ENCODE assay signal across 26 cellular contexts in genomic region chr6:161132384-161132783, GRCh38.
"Had no signal": no experiment of that assay in that cellular context is flagged by ENCODE, and none has a peak within 500 bp of the region (broad histone marks: within the 10 kb centered on the region; RNA-seq: fewer than 3 reads in every experiment).

No MANE protein-coding gene starts in this region.

- H3K27ac Mint-ChIP-seq: nephron; progenitor cell of endocrine pancreas; stimulated activated naive CD8-positive, alpha-beta T cell treated with anti-CD3 and anti-CD28 coated beads, Interleukin-15, Interleukin-2, amounts not matched to agents 100 ng/mL and 50 ng/mL, for 24 hours had no signal

- H3K27ac ChIP-seq: epithelial cell of prostate, foreskin keratinocyte, gastroesophageal sphincter, hepatocyte, left lung, neutrophil, parathyroid adenoma, right lobe of liver, thoracic aorta, tibial nerve, upper lobe of left lung had no signal

- H3K27me3 Mint-ChIP-seq: naive thymus-derived CD4-positive, alpha-beta T cell; progenitor cell of endocrine pancreas; stimulated activated naive B cell treated with anti-CD40 and anti-IgM and Interleukin-4, amounts not matched to agents 10 μg/mL and 1 μg/mL and 100 μg/mL, for 72 hours; stimulated activated naive CD8-positive, alpha-beta T cell treated with anti-CD3 and anti-CD28 coated beads, Interleukin-15, Interleukin-2, amounts not matched to agents 100 ng/mL and 50 ng/mL, for 24 hours had no signal

- H3K4me1 ChIP-seq: foreskin keratinocyte, gastroesophageal sphincter, left lung, parathyroid adenoma, right lobe of liver, upper lobe of left lung had no signal

- H3K9me3 Mint-ChIP-seq: stimulated activated naive B cell treated with anti-CD40 and anti-IgM and Interleukin-4, amounts not matched to agents 10 μg/mL and 1 μg/mL and 100 μg/mL, for 72 hours; stimulated activated naive CD8-positive, alpha-beta T cell treated with anti-CD3 and anti-CD28 coated beads, Interleukin-15, Interleukin-2, amounts not matched to agents 100 ng/mL and 50 ng/mL, for 24 hours had no signal

- DNase-seq: cortex of kidney; foreskin keratinocyte; heart left ventricle; left cardiac atrium; left lung; mesendoderm; midbrain; naive thymus-derived CD4-positive, alpha-beta T cell; right lobe of liver; small intestine; stimulated activated CD4-positive, alpha-beta T cell treated with anti-CD3 and anti-CD28 coated beads, Interleukin-15, amount 100 ng/mL, for 24 hours; stimulated activated CD4-positive, alpha-beta T cell treated with anti-CD3 and anti-CD28 coated beads, Interleukin-2, amount 100 ng/mL, for 48 hours; stimulated activated naive B cell treated with anti-CD40 and anti-IgM and Interleukin-4, amounts not matched to agents 10 μg/mL and 1 μg/mL and 100 μg/mL, for 72 hours had no signal

- H3K4me2 ChIP-seq: hepatocyte had no signal

- ATAC-seq: esophagus mucosa; foreskin keratinocyte; gastroesophageal sphincter; heart left ventricle; left cardiac atrium; left lung; naive thymus-derived CD4-positive, alpha-beta T cell; right lobe of liver; stimulated activated naive B cell treated with anti-CD40 and anti-IgM and Interleukin-4, amounts not matched to agents 10 μg/mL and 1 μg/mL and 100 μg/mL, for 72 hours had no signal

- H3K4me3 ChIP-seq: gastroesophageal sphincter, heart left ventricle, hepatocyte, left lung, right lobe of liver, thoracic aorta, tibial nerve, upper lobe of left lung had no signal

- H3K79me2 ChIP-seq: hepatocyte, parathyroid adenoma had no signal

- H3K36me3 ChIP-seq: right lobe of liver had no signal

- FAIRE-seq: small intestine, urothelium cell line had no signal

- H3K27me3 ChIP-seq: foreskin keratinocyte, gastroesophageal sphincter, heart left ventricle, hepatocyte, left lung, neutrophil, right lobe of liver, tibial nerve, upper lobe of left lung had no signal

- H3K9ac ChIP-seq: parathyroid adenoma had no signal

- H3K4me3 Mint-ChIP-seq: naive thymus-derived CD4-positive, alpha-beta T cell; nephron; stimulated activated naive B cell treated with anti-CD40 and anti-IgM and Interleukin-4, amounts not matched to agents 10 μg/mL and 1 μg/mL and 100 μg/mL, for 72 hours; stimulated activated naive CD8-positive, alpha-beta T cell treated with anti-CD3 and anti-CD28 coated beads, Interleukin-15, Interleukin-2, amounts not matched to agents 100 ng/mL and 50 ng/mL, for 24 hours had no signal

- H3K9me3 ChIP-seq: gastroesophageal sphincter, heart left ventricle, left lung, neutrophil, right lobe of liver, thoracic aorta, tibial nerve, upper lobe of left lung had no signal

- H2AFZ ChIP-seq: hepatocyte, parathyroid adenoma had no signal
